8 cellular contexts compared by ENCODE assay signal in the genomic region with DNA sequence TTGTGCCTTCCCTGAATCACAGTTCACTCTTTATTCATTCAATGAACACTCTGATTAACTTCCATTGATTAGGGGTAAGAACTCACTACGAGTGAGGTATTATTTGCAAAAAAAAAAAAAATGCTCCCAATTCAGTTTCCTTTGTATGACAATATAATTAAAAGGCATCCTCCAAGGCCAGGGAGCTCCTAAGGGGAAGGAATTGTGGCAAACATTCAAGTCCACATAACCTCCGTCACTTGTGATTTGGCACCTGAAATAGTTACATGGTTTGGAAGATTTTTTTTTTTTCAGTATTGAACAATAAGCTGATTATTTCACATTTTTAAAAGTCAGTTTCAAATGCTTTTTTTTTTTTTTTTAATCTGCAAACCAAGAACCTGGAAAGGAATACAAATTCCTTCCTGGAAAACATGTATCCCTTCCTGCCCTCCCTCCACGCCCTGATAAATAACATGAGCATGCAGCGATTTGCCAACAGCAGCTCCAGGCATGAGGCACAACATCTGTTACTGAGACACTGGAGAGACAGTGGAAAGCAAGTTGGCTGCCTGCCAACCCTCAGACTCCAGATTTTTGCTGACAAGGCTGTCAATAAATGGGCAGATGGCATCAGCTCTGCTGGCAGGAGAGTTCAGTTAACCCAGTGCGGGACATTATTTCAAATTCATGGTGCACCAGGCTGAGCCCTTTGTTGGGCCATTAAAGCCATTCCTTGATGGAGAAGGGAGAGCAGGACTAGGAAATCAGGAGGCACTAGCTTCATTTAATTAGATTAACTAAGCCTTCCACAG.
DNase-seq lines count a peak whose midpoint lies in the region; ATAC-seq and TF ChIP-seq lines count a peak whose summit lies in the region.

No MANE protein-coding gene starts in this region.

- H3K36me3 Mint-ChIP-seq in GM23338 (ENCODE audit: low read depth), result no peaks in the 10 kb centered on the region
- no peaks in the 10 kb centered on the region for H3K36me3 Mint-ChIP-seq in activated naive CD8-positive, alpha-beta T cell treated with anti-CD3 and anti-CD28 coated beads, Interleukin-2, amount 50 U/mL, for 24 hours (ENCODE audit: low read depth)

- H3K27ac Mint-ChIP-seq in GM23338, result peak overlapping the region; percentile 46
- H3K27ac Mint-ChIP-seq in activated naive CD8-positive, alpha-beta T cell treated with anti-CD3 and anti-CD28 coated beads, Interleukin-2, amount 50 U/mL, for 24 hours, result no peak overlapping the region

- ATAC-seq in GM23338 (no peak), omental fat pad (ENCODE audit: low FRiP score) (peak; percentile 76)
- no peak for ATAC-seq in activated naive CD8-positive, alpha-beta T cell treated with anti-CD3 and anti-CD28 coated beads, Interleukin-2, amount 50 U/mL, for 24 hours

- peaks cover 1% of the 10 kb centered on the region for H3K27me3 Mint-ChIP-seq in GM23338 (ENCODE audit: insufficient read depth, low read depth, poor library complexity)
- H3K27me3 Mint-ChIP-seq in activated naive CD8-positive, alpha-beta T cell treated with anti-CD3 and anti-CD28 coated beads, Interleukin-2, amount 50 U/mL, for 24 hours, result no peaks in the 10 kb centered on the region

- no peak for TF ChIP-seq CTCF in GM23338 (conservative IDR thresholded peaks at IDR 0.05; ENCODE audit: low read depth in 2 of 2)
- TF ChIP-seq CTCF in epithelial cell of esophagus (IDR thresholded peaks at IDR 0.05; ENCODE audit: insufficient read depth, low read depth, low read length, missing control alignments), result no peak
- no peak for TF ChIP-seq CTCF in omental fat pad (IDR thresholded peaks at IDR 0.05)

- no peaks in the 10 kb centered on the region for H3K36me3 ChIP-seq in GM23338 (ENCODE audit: insufficient read depth)

- H3K4me2 ChIP-seq in GM23338, result peak overlapping the region; percentile 74

- no peak overlapping the region for H3K4me3 ChIP-seq in GM23338
- H3K4me3 ChIP-seq in epithelial cell of esophagus (ENCODE audit: low read length), result no peak overlapping the region

- peaks cover 10% of the 10 kb centered on the region; the same call in 1 of the 2 replicates for H4K20me1 ChIP-seq in GM23338 (replicated peaks; ENCODE audit: insufficient read depth)

- no peaks in the 10 kb centered on the region for H3F3A ChIP-seq in GM23338 (replicated peaks; ENCODE audit: low read depth)

- peaks cover 3% of the 10 kb centered on the region; the same call in 1 of the 2 replicates for H3K9me2 ChIP-seq in GM23338 (ENCODE audit: insufficient read depth)

- DNase-seq in GM23338 (ENCODE audit: low spot score) (no peak), NCI-H748 (lab: John Stamatoyannopoulos, UW; ENCODE audit: unreplicated experiment) (peak; percentile 93), epithelial cell of esophagus (ENCODE audit: low read depth) (peak; percentile 76), omental fat pad (ENCODE audit: low spot score) (peak; percentile 34), NCI-H226 (no peak), KG1 (lab: John Stamatoyannopoulos, UW) (no peak)
- DNase-seq in activated T-cell treated with anti-CD3 and anti-CD28 coated beads, Interleukin-2, amount 50 U/mL, for 48 hours, result no peak
- DNase-seq in activated naive CD8-positive, alpha-beta T cell treated with anti-CD3 and anti-CD28 coated beads, Interleukin-2, amount 50 U/mL, for 24 hours, result no peak

- peaks cover 28% of the 10 kb centered on the region for H3K4me1 ChIP-seq in GM23338 (ENCODE audit: insufficient read depth)

- H3K4me1 Mint-ChIP-seq in GM23338, result peaks cover 31% of the 10 kb centered on the region
- no peaks in the 10 kb centered on the region for H3K4me1 Mint-ChIP-seq in activated naive CD8-positive, alpha-beta T cell treated with anti-CD3 and anti-CD28 coated beads, Interleukin-2, amount 50 U/mL, for 24 hours

- peak overlapping the region; percentile 14; the same call in 1 of the 2 replicates for H3K27ac ChIP-seq in GM23338 (ENCODE audit: low read depth)

- H3K79me2 ChIP-seq in GM23338 (replicated peaks; ENCODE audit: insufficient read depth), result peaks cover 8% of the 10 kb centered on the region

- no peaks in the 10 kb centered on the region for H3K9me3 Mint-ChIP-seq in GM23338
- H3K9me3 Mint-ChIP-seq in activated naive CD8-positive, alpha-beta T cell treated with anti-CD3 and anti-CD28 coated beads, Interleukin-2, amount 50 U/mL, for 24 hours, result no peaks in the 10 kb centered on the region

- H3K27me3 ChIP-seq in GM23338 (ENCODE audit: insufficient read depth), result no peaks in the 10 kb centered on the region

- no peak overlapping the region for H3K4me3 Mint-ChIP-seq in GM23338
- no peak overlapping the region for H3K4me3 Mint-ChIP-seq in activated naive CD8-positive, alpha-beta T cell treated with anti-CD3 and anti-CD28 coated beads, Interleukin-2, amount 50 U/mL, for 24 hours

- H2AFZ ChIP-seq in GM23338, result no peak overlapping the region

TF ChIP-seq in GM23338, 12 proteins besides CTCF, POLR2A, EP300 and RAD21 (continues in another document):
- TF ChIP-seq ZNF114 (CRISPR knock-in tag; IDR thresholded peaks at IDR 0.05) (no peak), EZH2phosphoT487 (IDR thresholded peaks at IDR 0.05; ENCODE audit: unreplicated experiment) (no peak), JUNB (IDR thresholded peaks at IDR 0.05; ENCODE audit: unreplicated experiment) (no peak), CREB1 (CRISPR knock-in tag; IDR thresholded peaks at IDR 0.05; ENCODE audit: low read depth) (no peak), EZH2 (IDR thresholded peaks at IDR 0.05; ENCODE audit: low read depth, unreplicated experiment) (no peak), ZNF331 (CRISPR knock-in tag; IDR thresholded peaks at IDR 0.05; ENCODE audit: low read depth) (no peak)
- TF ChIP-seq, protein P1, sequence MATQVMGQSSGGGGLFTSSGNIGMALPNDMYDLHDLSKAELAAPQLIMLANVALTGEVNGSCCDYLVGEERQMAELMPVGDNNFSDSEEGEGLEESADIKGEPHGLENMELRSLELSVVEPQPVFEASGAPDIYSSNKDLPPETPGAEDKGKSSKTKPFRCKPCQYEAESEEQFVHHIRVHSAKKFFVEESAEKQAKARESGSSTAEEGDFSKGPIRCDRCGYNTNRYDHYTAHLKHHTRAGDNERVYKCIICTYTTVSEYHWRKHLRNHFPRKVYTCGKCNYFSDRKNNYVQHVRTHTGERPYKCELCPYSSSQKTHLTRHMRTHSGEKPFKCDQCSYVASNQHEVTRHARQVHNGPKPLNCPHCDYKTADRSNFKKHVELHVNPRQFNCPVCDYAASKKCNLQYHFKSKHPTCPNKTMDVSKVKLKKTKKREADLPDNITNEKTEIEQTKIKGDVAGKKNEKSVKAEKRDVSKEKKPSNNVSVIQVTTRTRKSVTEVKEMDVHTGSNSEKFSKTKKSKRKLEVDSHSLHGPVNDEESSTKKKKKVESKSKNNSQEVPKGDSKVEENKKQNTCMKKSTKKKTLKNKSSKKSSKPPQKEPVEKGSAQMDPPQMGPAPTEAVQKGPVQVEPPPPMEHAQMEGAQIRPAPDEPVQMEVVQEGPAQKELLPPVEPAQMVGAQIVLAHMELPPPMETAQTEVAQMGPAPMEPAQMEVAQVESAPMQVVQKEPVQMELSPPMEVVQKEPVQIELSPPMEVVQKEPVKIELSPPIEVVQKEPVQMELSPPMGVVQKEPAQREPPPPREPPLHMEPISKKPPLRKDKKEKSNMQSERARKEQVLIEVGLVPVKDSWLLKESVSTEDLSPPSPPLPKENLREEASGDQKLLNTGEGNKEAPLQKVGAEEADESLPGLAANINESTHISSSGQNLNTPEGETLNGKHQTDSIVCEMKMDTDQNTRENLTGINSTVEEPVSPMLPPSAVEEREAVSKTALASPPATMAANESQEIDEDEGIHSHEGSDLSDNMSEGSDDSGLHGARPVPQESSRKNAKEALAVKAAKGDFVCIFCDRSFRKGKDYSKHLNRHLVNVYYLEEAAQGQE (IDR thresholded peaks at IDR 0.05; ENCODE audit: unreplicated experiment), result no peak
- TF ChIP-seq, protein P2, sequence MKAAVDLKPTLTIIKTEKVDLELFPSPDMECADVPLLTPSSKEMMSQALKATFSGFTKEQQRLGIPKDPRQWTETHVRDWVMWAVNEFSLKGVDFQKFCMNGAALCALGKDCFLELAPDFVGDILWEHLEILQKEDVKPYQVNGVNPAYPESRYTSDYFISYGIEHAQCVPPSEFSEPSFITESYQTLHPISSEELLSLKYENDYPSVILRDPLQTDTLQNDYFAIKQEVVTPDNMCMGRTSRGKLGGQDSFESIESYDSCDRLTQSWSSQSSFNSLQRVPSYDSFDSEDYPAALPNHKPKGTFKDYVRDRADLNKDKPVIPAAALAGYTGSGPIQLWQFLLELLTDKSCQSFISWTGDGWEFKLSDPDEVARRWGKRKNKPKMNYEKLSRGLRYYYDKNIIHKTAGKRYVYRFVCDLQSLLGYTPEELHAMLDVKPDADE (IDR thresholded peaks at IDR 0.05), result no peak

Comparison
In these comparisons a context has a peak if more than half of its experiments do, and no peak if none do; other contexts are left out.
1. DNase-seq: peak in NCI-H748 (single experiment), epithelial cell of esophagus (single experiment) and omental fat pad (single experiment); none in GM23338 (single experiment), NCI-H226 (single experiment), activated T-cell treated with anti-CD3 and anti-CD28 coated beads, Interleukin-2, amount 50 U/mL, for 48 hours (0 of 2), KG1 (single experiment) and activated naive CD8-positive, alpha-beta T cell treated with anti-CD3 and anti-CD28 coated beads, Interleukin-2, amount 50 U/mL, for 24 hours (single experiment).